10 cellular contexts compared by ENCODE assay signal in the genomic region with DNA sequence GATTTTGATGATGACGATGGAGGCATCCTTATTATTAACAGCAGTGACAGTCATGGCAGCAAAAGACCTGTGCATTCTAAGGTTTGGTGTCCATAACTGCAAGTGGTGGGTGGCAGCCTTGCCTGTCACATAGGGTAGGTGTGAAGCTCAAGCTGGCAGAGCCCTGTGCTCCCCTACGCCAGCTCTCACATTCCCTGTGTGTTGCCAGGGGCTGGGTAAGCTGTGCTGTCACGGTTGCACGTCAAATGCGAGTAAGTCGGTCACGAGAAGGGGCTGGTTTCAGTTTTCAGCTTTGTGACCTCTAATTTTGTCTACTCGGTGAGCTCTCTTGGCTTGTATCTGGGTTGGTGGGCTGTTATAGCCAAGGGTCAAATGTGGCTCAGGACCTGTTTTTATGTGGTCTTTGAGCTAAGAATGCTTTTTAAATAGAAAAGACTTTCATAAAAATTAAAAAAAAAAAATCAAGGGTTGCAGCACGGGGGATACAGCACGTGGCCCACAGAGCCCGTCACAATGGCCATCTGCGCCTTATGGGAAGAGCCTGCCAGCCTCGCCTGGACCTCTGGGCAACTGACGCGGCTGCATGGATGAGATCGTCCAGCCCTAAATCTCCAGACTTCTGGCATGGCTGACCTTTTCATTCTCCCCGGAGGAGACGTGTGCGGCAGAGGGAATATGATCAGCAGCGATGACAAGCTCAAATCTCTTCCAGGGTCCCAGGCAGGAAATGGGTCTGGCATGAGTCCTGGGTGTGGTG.
A peak's percentile ranks its signal among the peaks of the same experiment; 100 is the strongest.
DNase-seq lines count a peak whose midpoint lies in the region; ATAC-seq and TF ChIP-seq lines count a peak whose summit lies in the region.
"Had no signal": no experiment of that assay in that cellular context is flagged by ENCODE, and none has a peak within 500 bp of the region (broad histone marks: within the 10 kb centered on the region; RNA-seq: fewer than 3 reads in every experiment).

No MANE protein-coding gene starts in this region.

- H4K8ac ChIP-seq in mesenchymal stem cell (ENCODE audit: low read length) = no peak overlapping the region

- no peaks in the 10 kb centered on the region for H3F3A ChIP-seq in neural progenitor cell (ENCODE audit: low read depth)

- H3K4ac ChIP-seq in mesenchymal stem cell (ENCODE audit: low read depth in 1 of 2, low read length in 2 of 2) = no peak overlapping the region

- WGBS in mesenchymal stem cell = 82% methylated on average over 17 of the region's 20 CpGs

- H3K27ac Mint-ChIP-seq in neural progenitor cell = peak overlapping the region; percentile 30

- no peak overlapping the region for H2BK5ac ChIP-seq in mesenchymal stem cell (ENCODE audit: low read depth, low read length, poor library complexity, severe bottlenecking)

- no peak overlapping the region for H3K14ac ChIP-seq in mesenchymal stem cell (ENCODE audit: low read length in 2 of 2)

- no peaks in the 10 kb centered on the region for H3K9me3 Mint-ChIP-seq in neural progenitor cell

- H3K79me1 ChIP-seq in mesenchymal stem cell (replicated peaks; ENCODE audit: low read length, poor library complexity, severe bottlenecking) = no peaks in the 10 kb centered on the region

- H4K91ac ChIP-seq in mesenchymal stem cell (ENCODE audit: low read length) = no peak overlapping the region

- H3K27ac ChIP-seq in neural progenitor cell = no peak overlapping the region
- no peak overlapping the region for H3K27ac ChIP-seq in WERI-Rb-1
- H3K27ac ChIP-seq in mesenchymal stem cell (ENCODE audit: low read length, poor library complexity, severe bottlenecking) = no peak overlapping the region

- no peak overlapping the region for H3K23ac ChIP-seq in mesenchymal stem cell (ENCODE audit: low read length in 2 of 2)

- peak overlapping the region; percentile 62 for H3K4me3 Mint-ChIP-seq in neural progenitor cell

- no peak overlapping the region for H3K4me2 ChIP-seq in neural progenitor cell
- H3K4me2 ChIP-seq in mesenchymal stem cell (ENCODE audit: low read length, poor library complexity, severe bottlenecking) = no peak overlapping the region

- H4K20me1 ChIP-seq in neural progenitor cell (ENCODE audit: low read depth) = no peaks in the 10 kb centered on the region

- H3K27me3 ChIP-seq in neural progenitor cell (peaks cover 95% of the 10 kb centered on the region), WERI-Rb-1 (ENCODE audit: insufficient read depth, low read depth, severe bottlenecking) (peaks cover 93% of the 10 kb centered on the region), mesenchymal stem cell (ENCODE audit: control insufficient read depth in 1 of 2, insufficient read depth in 1 of 2, low read length in 2 of 2) (peaks cover 0 to 65% of the 10 kb centered on the region in 2 experiments)

- peaks cover 44% of the 10 kb centered on the region for H3K4me1 Mint-ChIP-seq in neural progenitor cell

- no peaks in the 10 kb centered on the region for H3K36me3 ChIP-seq in neural progenitor cell
- H3K36me3 ChIP-seq in WERI-Rb-1 = no peaks in the 10 kb centered on the region
- no peaks in the 10 kb centered on the region for H3K36me3 ChIP-seq in mesenchymal stem cell (ENCODE audit: control insufficient read depth in 1 of 2, insufficient read depth in 2 of 2, low read depth in 1 of 2, low read length in 2 of 2)

- H3K18ac ChIP-seq in mesenchymal stem cell (ENCODE audit: low read depth in 1 of 2, low read length in 2 of 2) = no peak overlapping the region

- TF ChIP-seq CTCF in neural progenitor cell (IDR thresholded peaks at IDR 0.05) (no peak), WERI-Rb-1 (IDR thresholded peaks at IDR 0.05; ENCODE audit: low read depth, low read length) (no peak)

- H3K4me1 ChIP-seq in neural progenitor cell = no peaks in the 10 kb centered on the region
- H3K4me1 ChIP-seq in mesenchymal stem cell (ENCODE audit: control insufficient read depth, insufficient read depth, low read depth, low read length) = peaks cover 1% of the 10 kb centered on the region

- H3K79me2 ChIP-seq in neural progenitor cell (ENCODE audit: low read depth) = no peaks in the 10 kb centered on the region

- H3K9me3 ChIP-seq in neural progenitor cell (ENCODE audit: low read depth) (no peaks in the 10 kb centered on the region), WERI-Rb-1 (ENCODE audit: severe bottlenecking) (no peaks in the 10 kb centered on the region), mesenchymal stem cell (ENCODE audit: control insufficient read depth, low read length) (no peaks in the 10 kb centered on the region)

- H2BK12ac ChIP-seq in mesenchymal stem cell (ENCODE audit: low read length in 2 of 2) = no peak overlapping the region

- peaks cover 17% of the 10 kb centered on the region for H3K27me3 Mint-ChIP-seq in neural progenitor cell (ENCODE audit: insufficient read depth, low read depth)

- H2AFZ ChIP-seq in neural progenitor cell (replicated peaks) = no peak overlapping the region
- H2AFZ ChIP-seq in mesenchymal stem cell (ENCODE audit: low read depth, low read length) = no peak overlapping the region

- no peak overlapping the region for H2BK15ac ChIP-seq in mesenchymal stem cell (ENCODE audit: low read depth, poor library complexity, severe bottlenecking)

- no peak overlapping the region for H2BK120ac ChIP-seq in mesenchymal stem cell (ENCODE audit: low read depth, low read length)

- ATAC-seq in GM18520 (IDR thresholded peaks at IDR 0.05; ENCODE audit: unreplicated experiment) (peak; percentile 17), GM21737 (IDR thresholded peaks at IDR 0.05; ENCODE audit: unreplicated experiment) (peak; percentile 43), HG03571 (IDR thresholded peaks at IDR 0.05; ENCODE audit: unreplicated experiment) (peak; percentile 24)

- no peaks in the 10 kb centered on the region for H3K36me3 Mint-ChIP-seq in neural progenitor cell

- H3K9ac ChIP-seq in neural progenitor cell = no peak overlapping the region
- H3K9ac ChIP-seq in mesenchymal stem cell (ENCODE audit: low read length) = no peak overlapping the region

- no peak overlapping the region for H2AK5ac ChIP-seq in mesenchymal stem cell (ENCODE audit: low read length, severe bottlenecking)

- no peak for DNase-seq in neural progenitor cell (ENCODE audit: low spot score)
- DNase-seq in WERI-Rb-1 = no peak
- DNase-seq in NCI-H446 (lab: John Stamatoyannopoulos, UW) = no peak
- DNase-seq in mesenchymal stem cell = no peak
- DNase-seq in SK-N-DZ (ENCODE audit: low spot score) = no peak
- DNase-seq: activated CD8-positive, alpha-beta memory T cell treated with anti-CD3 and anti-CD28 coated beads, Interleukin-2, amount 50 U/mL, for 48 hours; IMR-90 had no signal

- H3K4me3 ChIP-seq in neural progenitor cell (no peak overlapping the region), WERI-Rb-1 (ENCODE audit: low read depth, low read length) (no peak overlapping the region), mesenchymal stem cell (ENCODE audit: insufficient read depth in 1 of 2, low read depth in 1 of 2, low read length in 2 of 2) (no peak overlapping the region)
